Comparison of ENCODE assay signal across 8 cellular contexts in genomic region chr11:31295308-31295707, GRCh38.
"Had no signal": no experiment of that assay in that cellular context is flagged by ENCODE, and none has a peak within 500 bp of the region (broad histone marks: within the 10 kb centered on the region; RNA-seq: fewer than 3 reads in every experiment).

No MANE protein-coding gene starts in this region.

- H3K9me3 ChIP-seq: HAP-1 had no signal

- H3K36me3 ChIP-seq: HAP-1 had no signal

- H2AFZ ChIP-seq: GM23338 had no signal

- H3K27ac ChIP-seq: HL-60 had no signal

- FAIRE-seq: HepG2 had no signal

- H3K4me1 ChIP-seq: HAP-1 had no signal

- H3K4me2 ChIP-seq: GM23338 had no signal

- ATAC-seq: GM23338, HCT116, HepG2 had no signal

- DNase-seq: H7, HFFc6, KBM-7 had no signal

- H3K4me3 ChIP-seq: GM23338, HAP-1 had no signal
